Comparison of ENCODE assay signal across 21 cellular contexts in genomic region chr22:46593996-46594946, GRCh38. TPM values are rescaled to one million over a fixed set of nuclear protein-coding genes. Genes with fewer than 3 reads are reported as not detected.
DNase-seq lines count a peak whose midpoint lies in the region; ATAC-seq and TF ChIP-seq lines count a peak whose summit lies in the region.
"Had no signal": no experiment of that assay in that cellular context is flagged by ENCODE, and none has a peak within 500 bp of the region (broad histone marks: within the 10 kb centered on the region; RNA-seq: fewer than 3 reads in every experiment).

No MANE protein-coding gene starts in this region.

- no peaks in the 10 kb centered on the region for H3K9me3 Mint-ChIP-seq in stimulated activated memory B cell treated with anti-CD40 and anti-IgM and Interleukin-4, amounts not matched to agents 10 μg/mL and 1 μg/mL and 100 μg/mL, for 72 hours
- H3K9me3 Mint-ChIP-seq: activated CD4-positive, alpha-beta T cell treated with anti-CD3 and anti-CD28 coated beads, Interleukin-2, amount 10 ng/mL, durations not matched to agents 24 days and 14 days; activated naive CD8-positive, alpha-beta T cell treated with anti-CD3 and anti-CD28 coated beads, Interleukin-2, amount 10 ng/mL, durations not matched to agents 7 days and 5 days; activated T-helper 17 cell treated with anti-CD3 and anti-CD28 coated beads, Interleukin-2, amount 50 U/mL, for 72 hours; stimulated activated effector memory CD8-positive, alpha-beta T cell treated with anti-CD3 and anti-CD28 coated beads, Interleukin-12 subunit alpha, Interleukin-12 subunit beta, amount 100 ng/mL, for 72 hours had no signal

- intact Hi-C loops in esophagus squamous epithelium (cut with DNase I) = no loop called here

- H3K4me2 ChIP-seq in BLaER1 treated with 17β-estradiol and CSF1 and Interleukin-3, amounts not matched to agents 10 nM and 100 nM = peak overlapping the region; percentile 87 to 100 (median 98)

- H3K4me1 ChIP-seq in BLaER1 treated with 17β-estradiol and CSF1 and Interleukin-3, amounts not matched to agents 10 nM and 100 nM = peaks cover 81 to 98% (median 93%) of the 10 kb centered on the region in 10 experiments
- no peaks in the 10 kb centered on the region for H3K4me1 ChIP-seq in HEK293 (ENCODE audit: control insufficient read depth, insufficient read depth, low read length)
- H3K4me1 ChIP-seq in esophagus squamous epithelium = peaks cover 19 to 93% (median 28%) of the 10 kb centered on the region in 3 donors

- H3K27ac Mint-ChIP-seq in stimulated activated memory B cell treated with anti-CD40 and anti-IgM and Interleukin-4, amounts not matched to agents 10 μg/mL and 1 μg/mL and 100 μg/mL, for 72 hours = peak overlapping the region; percentile 96
- H3K27ac Mint-ChIP-seq: activated T-helper 17 cell treated with anti-CD3 and anti-CD28 coated beads, Interleukin-2, amount 50 U/mL, for 72 hours had no signal

- peak overlapping the region in 8 of 11 experiments; percentile 67 to 84 (median 77); a peak in 11 of 22 replicates for H3K9ac ChIP-seq in BLaER1 treated with 17β-estradiol and CSF1 and Interleukin-3, amounts not matched to agents 10 nM and 100 nM

- no peak for DNase-seq in esophagus squamous epithelium (lab: John Stamatoyannopoulos, UW)
- no peak for DNase-seq in 8988T
- no peak for DNase-seq in NCI-H345 treated with DMSO at 0.1 percent for 48 hours (lab: John Stamatoyannopoulos, UW; ENCODE audit: unreplicated experiment)
- DNase-seq: activated CD4-positive, alpha-beta T cell treated with anti-CD3 and anti-CD28 coated beads, Interleukin-2, amount 10 ng/mL, durations not matched to agents 24 days and 14 days; DMS153; dorsolateral prefrontal cortex; GOT3; mesenchymal stem cell; NCI-H1436 treated with DMSO at 0.1 percent for 48 hours; NCI-H2171; NCI-H526; stimulated activated CD4-positive, alpha-beta T cell treated with anti-CD3 and anti-CD28 coated beads, Interleukin-2, amount 100 ng/mL, for 48 hours had no signal

- no peaks in the 10 kb centered on the region; a peak in 1 of 22 replicates for H3K36me3 ChIP-seq in BLaER1 treated with 17β-estradiol and CSF1 and Interleukin-3, amounts not matched to agents 10 nM and 100 nM
- H3K36me3 ChIP-seq in HEK293 (ENCODE audit: control insufficient read depth in 2 of 2, insufficient read depth in 1 of 2, low read length in 2 of 2) (no peaks in the 10 kb centered on the region), esophagus squamous epithelium (no peaks in the 10 kb centered on the region)
- H3K36me3 ChIP-seq: tibial artery had no signal

- H3K4me3 ChIP-seq in BLaER1 treated with 17β-estradiol and CSF1 and Interleukin-3, amounts not matched to agents 10 nM and 100 nM = peak overlapping the region in 1 of 10 experiments; percentile 70; a peak in 1 of 20 replicates
- no peak overlapping the region for H3K4me3 ChIP-seq in HEK293 (ENCODE audit: low read depth, low read length)
- no peak overlapping the region for H3K4me3 ChIP-seq in esophagus squamous epithelium
- H3K4me3 ChIP-seq: tibial artery had no signal

- H3K27me3 ChIP-seq in BLaER1 treated with 17β-estradiol and CSF1 and Interleukin-3, amounts not matched to agents 10 nM and 100 nM = no peaks in the 10 kb centered on the region
- no peaks in the 10 kb centered on the region for H3K27me3 ChIP-seq in esophagus squamous epithelium
- H3K27me3 ChIP-seq: dorsolateral prefrontal cortex, tibial artery had no signal

- H3K27ac ChIP-seq in BLaER1 treated with 17β-estradiol and CSF1 and Interleukin-3, amounts not matched to agents 10 nM and 100 nM = peak overlapping the region; percentile 71 to 95 (median 85); a peak in 21 of 22 replicates
- H3K27ac ChIP-seq in HEK293 (ENCODE audit: extremely low read depth, low read depth, low read length) = no peak overlapping the region
- peak overlapping the region in 3 of 4 donors; percentile 5 to 61 (median 55) for H3K27ac ChIP-seq in esophagus squamous epithelium

- H3K4me3 Mint-ChIP-seq in stimulated activated memory B cell treated with anti-CD40 and anti-IgM and Interleukin-4, amounts not matched to agents 10 μg/mL and 1 μg/mL and 100 μg/mL, for 72 hours = no peak overlapping the region

- TF ChIP-seq CTCF in HEK293 (tag by site-specific recombination; IDR thresholded peaks at IDR 0.05) (no peak), esophagus squamous epithelium (IDR thresholded peaks at IDR 0.05) (no peak)

- TF ChIP-seq POLR2A in esophagus squamous epithelium (IDR thresholded peaks at IDR 0.05) = no peak

- no peaks in the 10 kb centered on the region for H3K27me3 Mint-ChIP-seq in stimulated activated memory B cell treated with anti-CD40 and anti-IgM and Interleukin-4, amounts not matched to agents 10 μg/mL and 1 μg/mL and 100 μg/mL, for 72 hours
- H3K27me3 Mint-ChIP-seq: activated CD4-positive, alpha-beta T cell treated with anti-CD3 and anti-CD28 coated beads, Interleukin-2, amount 10 ng/mL, durations not matched to agents 24 days and 14 days; activated naive CD8-positive, alpha-beta T cell treated with anti-CD3 and anti-CD28 coated beads, Interleukin-2, amount 10 ng/mL, durations not matched to agents 7 days and 5 days; activated T-helper 17 cell treated with anti-CD3 and anti-CD28 coated beads, Interleukin-2, amount 50 U/mL, for 72 hours had no signal

- H3K36me3 Mint-ChIP-seq in stimulated activated memory B cell treated with anti-CD40 and anti-IgM and Interleukin-4, amounts not matched to agents 10 μg/mL and 1 μg/mL and 100 μg/mL, for 72 hours = no peaks in the 10 kb centered on the region
- H3K36me3 Mint-ChIP-seq: activated naive CD8-positive, alpha-beta T cell treated with anti-CD3 and anti-CD28 coated beads, Interleukin-2, amount 10 ng/mL, durations not matched to agents 7 days and 5 days had no signal

- H3K4me1 Mint-ChIP-seq in stimulated activated memory B cell treated with anti-CD40 and anti-IgM and Interleukin-4, amounts not matched to agents 10 μg/mL and 1 μg/mL and 100 μg/mL, for 72 hours = peaks cover 75% of the 10 kb centered on the region

- WGBS in esophagus squamous epithelium, 2 donors = 84 to 88% methylated on average over 8 to 9 of the region's 15 CpGs

- H4K20me1 ChIP-seq in BLaER1 treated with 17β-estradiol and CSF1 and Interleukin-3, amounts not matched to agents 10 nM and 100 nM = peaks cover 0 to 28% (median 0%) of the 10 kb centered on the region in 11 experiments; a peak in 5 of 22 replicates

- POLR2A ChIA-PET in HEK293 (lab: Yijun Ruan, JAX) = no interaction called here

- CTCF ChIA-PET in HEK293 (lab: Yijun Ruan, JAX) = no interaction called here

- ATAC-seq in stimulated activated memory B cell treated with anti-CD40 and anti-IgM and Interleukin-4, amounts not matched to agents 10 μg/mL and 1 μg/mL and 100 μg/mL, for 72 hours = no peak
- ATAC-seq in HG03097 (IDR thresholded peaks at IDR 0.05; ENCODE audit: low FRiP score, unreplicated experiment) (no peak), GM18909 (IDR thresholded peaks at IDR 0.05; ENCODE audit: poor library complexity, unreplicated experiment) (no peak)
- ATAC-seq: activated T-helper 17 cell treated with anti-CD3 and anti-CD28 coated beads, Interleukin-2, amount 50 U/mL, for 72 hours; stimulated activated effector memory CD8-positive, alpha-beta T cell treated with anti-CD3 and anti-CD28 coated beads, Interleukin-12 subunit alpha, Interleukin-12 subunit beta, amount 100 ng/mL, for 72 hours had no signal

- no peaks in the 10 kb centered on the region for H3K9me3 ChIP-seq in BLaER1 treated with 17β-estradiol and CSF1 and Interleukin-3, amounts not matched to agents 10 nM and 100 nM (replicated peaks in 1 of 11)
- H3K9me3 ChIP-seq in HEK293 (ENCODE audit: control insufficient read depth, insufficient read depth, low read depth, low read length) (no peaks in the 10 kb centered on the region), esophagus squamous epithelium (no peaks in the 10 kb centered on the region)
- H3K9me3 ChIP-seq: tibial artery had no signal

TF ChIP-seq in HEK293, 187 proteins besides CTCF, POLR2A, EP300 and RAD21:
- TF ChIP-seq KLF1 (tag by site-specific recombination; IDR thresholded peaks at IDR 0.05) (peak; percentile 60), IKZF3 (tag by site-specific recombination; IDR thresholded peaks at IDR 0.05) (no peak)
TF ChIP-seq in HEK293: peak in this region for 1.

RNA-seq across cellular contexts. Expression of gene GRAMD4, which starts 25.9 kb away (rescaled TPM):
- 100 to 1,000 TPM in 1 of 4 donors, 10 to 100 TPM in 3; 27.0 to 122 (median 33.3) TPM for total RNA-seq in esophagus squamous epithelium

RNA-seq across cellular contexts. Expression of gene CELSR1, which starts 56.9 kb away (rescaled TPM):
- 10 to 100 TPM; 38.7 to 50.6 (median 43.7) TPM for total RNA-seq in esophagus squamous epithelium
